ENCODE assay signal across 27 cellular contexts in the genomic region with DNA sequence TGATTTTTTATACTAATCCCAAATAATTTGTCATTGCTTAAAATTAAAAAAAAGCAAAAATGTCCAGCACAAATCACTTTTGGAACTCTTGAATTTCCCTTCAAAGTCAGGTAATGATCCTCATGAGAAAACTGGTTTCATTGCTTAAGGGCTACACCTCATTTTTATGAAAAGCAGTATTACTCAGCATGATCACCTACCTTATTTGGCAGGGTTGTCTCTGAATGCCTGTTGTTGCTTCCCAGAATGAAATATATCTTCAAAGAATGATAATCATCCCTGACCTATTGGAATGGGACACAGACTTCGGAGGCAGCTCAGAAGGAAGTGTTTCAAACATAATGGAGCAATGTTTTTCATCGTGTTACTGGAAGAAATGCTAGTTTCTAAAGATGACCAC.
"Had no signal": no experiment of that assay in that cellular context is flagged by ENCODE, and none has a peak within 500 bp of the region (broad histone marks: within the 10 kb centered on the region; RNA-seq: fewer than 3 reads in every experiment).

No MANE protein-coding gene starts in this region.

- H3K27ac Mint-ChIP-seq: activated CD4-positive, alpha-beta T cell treated with anti-CD3 and anti-CD28 coated beads, Interleukin-2, amount 10 ng/mL, durations not matched to agents 24 days and 14 days; activated CD8-positive, alpha-beta T cell treated with anti-CD3 and anti-CD28 coated beads for 36 hours; activated naive CD4-positive, alpha-beta T cell treated with anti-CD3 and anti-CD28 coated beads, Interleukin-2, amount 10 ng/mL, durations not matched to agents 7 days and 5 days; activated T-cell treated with anti-CD3 and anti-CD28 coated beads, Interleukin-2, amount 50 U/mL, for 24 hours; activated T-helper 2 cell treated with anti-CD3 and anti-CD28 coated beads, Interferon-gamma antibody, Interleukin-2, Interleukin-4, amounts not matched to agents 10 μg/mL and 5 μg/mL and 100 μg/mL, durations not matched to agents 14 hours and 24 hours and 36 hours; naive B cell; stimulated activated naive CD8-positive, alpha-beta T cell treated with anti-CD3 and anti-CD28 coated beads, Interleukin-15, amount 100 ng/mL, for 72 hours had no signal

- H3K36me3 Mint-ChIP-seq: activated naive CD4-positive, alpha-beta T cell treated with anti-CD3 and anti-CD28 coated beads, Interleukin-2, amount 10 ng/mL, durations not matched to agents 7 days and 5 days; naive B cell had no signal

- ATAC-seq: activated CD8-positive, alpha-beta T cell treated with anti-CD3 and anti-CD28 coated beads for 36 hours; mucosa of descending colon; psoas muscle; right cardiac atrium; SK-N-SH treated with all-trans-retinoic acid at 6 μM for 48 hours; stimulated activated naive CD8-positive, alpha-beta T cell treated with anti-CD3 and anti-CD28 coated beads, Interleukin-15, amount 100 ng/mL, for 72 hours had no signal

- H3K27me3 ChIP-seq: brain microvascular endothelial cell, left lung, suprapubic skin, transverse colon had no signal

- H3K9me3 Mint-ChIP-seq: activated CD8-positive, alpha-beta T cell treated with anti-CD3 and anti-CD28 coated beads for 36 hours; activated naive CD4-positive, alpha-beta T cell treated with anti-CD3 and anti-CD28 coated beads, Interleukin-2, amount 10 ng/mL, durations not matched to agents 7 days and 5 days; activated T-cell treated with anti-CD3 and anti-CD28 coated beads, Interleukin-2, amount 50 U/mL, for 24 hours; activated T-helper 2 cell treated with anti-CD3 and anti-CD28 coated beads, Interferon-gamma antibody, Interleukin-2, Interleukin-4, amounts not matched to agents 10 μg/mL and 5 μg/mL and 100 μg/mL, durations not matched to agents 14 hours and 24 hours and 36 hours; naive B cell; stimulated activated naive CD8-positive, alpha-beta T cell treated with anti-CD3 and anti-CD28 coated beads, Interleukin-15, amount 100 ng/mL, for 72 hours had no signal

- H3K4me3 ChIP-seq: left lung, mucosa of descending colon, psoas muscle, skin epidermis, suprapubic skin, transverse colon had no signal

- H3K27ac ChIP-seq: brain microvascular endothelial cell, left lung, suprapubic skin, transverse colon had no signal

- FAIRE-seq: kidney had no signal

- H3K36me3 ChIP-seq: brain microvascular endothelial cell, left lung, suprapubic skin, transverse colon had no signal

- H3K4me1 Mint-ChIP-seq: activated CD4-positive, alpha-beta T cell treated with anti-CD3 and anti-CD28 coated beads, Interleukin-2, amount 10 ng/mL, durations not matched to agents 24 days and 14 days; activated naive CD4-positive, alpha-beta T cell treated with anti-CD3 and anti-CD28 coated beads, Interleukin-2, amount 10 ng/mL, durations not matched to agents 7 days and 5 days; stimulated activated naive CD8-positive, alpha-beta T cell treated with anti-CD3 and anti-CD28 coated beads, Interleukin-15, amount 100 ng/mL, for 72 hours had no signal

- H3K9me3 ChIP-seq: left lung, mucosa of descending colon, psoas muscle, suprapubic skin, transverse colon had no signal

- H3K4me3 Mint-ChIP-seq: activated CD4-positive, alpha-beta T cell treated with anti-CD3 and anti-CD28 coated beads, Interleukin-2, amount 10 ng/mL, durations not matched to agents 24 days and 14 days; activated CD8-positive, alpha-beta T cell treated with anti-CD3 and anti-CD28 coated beads for 36 hours; activated naive CD4-positive, alpha-beta T cell treated with anti-CD3 and anti-CD28 coated beads, Interleukin-2, amount 10 ng/mL, durations not matched to agents 7 days and 5 days; activated T-cell treated with anti-CD3 and anti-CD28 coated beads, Interleukin-2, amount 50 U/mL, for 24 hours; naive B cell; stimulated activated naive CD8-positive, alpha-beta T cell treated with anti-CD3 and anti-CD28 coated beads, Interleukin-15, amount 100 ng/mL, for 72 hours had no signal

- H3K27me3 Mint-ChIP-seq: naive B cell had no signal

- DNase-seq: activated CD4-positive, alpha-beta T cell treated with anti-CD3 and anti-CD28 coated beads, Interleukin-2, amount 10 ng/mL, durations not matched to agents 24 days and 14 days; activated CD8-positive, alpha-beta T cell treated with anti-CD3 and anti-CD28 coated beads for 36 hours; activated naive CD4-positive, alpha-beta T cell treated with anti-CD3 and anti-CD28 coated beads, Interleukin-2, amount 10 ng/mL, durations not matched to agents 7 days and 5 days; activated T-cell treated with anti-CD3 and anti-CD28 coated beads, Interleukin-2, amount 50 U/mL, for 24 hours; aorta; brain microvascular endothelial cell; cerebellar nuclear complex; cortex of kidney; effector CD4-positive, alpha-beta T cell; foreskin fibroblast; hippocampal formation; kidney; left lung; mucosa of descending colon; naive B cell; psoas muscle; right cardiac atrium; stimulated activated CD4-positive, alpha-beta T cell treated with anti-CD3 and anti-CD28 coated beads, Interleukin-15, amount 100 ng/mL, for 24 hours; stimulated activated CD4-positive, alpha-beta T cell treated with anti-CD3 and anti-CD28 coated beads, Interleukin-2, amount 100 ng/mL, for 48 hours; stimulated activated naive CD8-positive, alpha-beta T cell treated with anti-CD3 and anti-CD28 coated beads, Interleukin-15, amount 100 ng/mL, for 72 hours; T-helper 1 cell; T-helper 9 cell; transverse colon had no signal
